Comparison of ENCODE assay signal across 8 cellular contexts in the genomic region with DNA sequence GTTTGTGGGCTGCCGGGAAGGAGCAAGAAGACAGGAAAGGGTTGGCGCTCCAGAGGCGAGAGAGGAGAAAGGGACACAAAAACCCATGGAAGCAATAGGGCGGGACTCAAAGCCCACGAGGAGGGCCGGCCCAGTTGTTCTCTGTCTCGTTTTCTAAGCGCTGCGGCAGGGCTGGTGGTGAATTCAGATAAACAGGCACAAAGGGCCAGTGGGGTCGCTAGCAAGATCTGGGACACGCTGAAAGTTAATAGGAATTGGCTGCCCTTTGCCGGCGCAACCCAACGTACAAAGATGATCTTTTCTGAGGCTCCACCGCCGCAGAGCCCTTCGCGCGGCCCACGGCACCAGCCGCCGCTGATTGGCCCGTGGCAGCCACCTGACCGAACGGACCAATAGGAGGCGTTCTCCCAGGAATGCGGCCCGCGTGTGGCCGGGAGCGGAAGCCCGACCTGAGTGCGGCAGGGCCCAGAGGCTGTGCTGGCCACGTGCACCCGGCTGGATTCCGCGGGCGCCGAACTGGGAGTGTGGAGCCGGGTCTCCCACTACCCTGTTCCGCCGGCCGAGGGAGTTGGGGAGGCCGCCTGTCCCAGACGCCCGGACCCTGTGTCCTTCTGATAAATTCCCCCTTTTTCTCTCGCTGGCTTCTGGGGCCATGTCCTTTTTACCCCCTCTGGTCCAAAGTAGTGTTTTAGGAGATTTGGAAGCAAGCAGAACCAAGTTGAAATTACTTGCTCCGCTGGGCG. TPM values are rescaled to one million over a fixed set of nuclear protein-coding genes. Genes with fewer than 3 reads are reported as not detected.
DNase-seq lines count a peak whose midpoint lies in the region; ATAC-seq and TF ChIP-seq lines count a peak whose summit lies in the region.

No MANE protein-coding gene starts in this region.

- H3K9ac ChIP-seq in adipocyte (ENCODE audit: low read length) = peak overlapping the region; percentile 77

- H3K36me3 ChIP-seq in adipocyte (ENCODE audit: control insufficient read depth, insufficient read depth, low read length, severe bottlenecking) = no peaks in the 10 kb centered on the region
- no peaks in the 10 kb centered on the region for H3K36me3 ChIP-seq in vagina

- peak; percentile 42 for DNase-seq in SK-MEL-5 (ENCODE audit: low read depth, low spot score)
- DNase-seq in adipocyte (ENCODE audit: low read depth) = peak; percentile 34
- DNase-seq in left ventricle myocardium superior = peak; percentile 93
- DNase-seq in sciatic nerve (ENCODE audit: low spot score) = peak; percentile 95
- no peak for DNase-seq in vagina (ENCODE audit: extremely low spot score in 2 of 2)

- peak; percentile 74 for ATAC-seq in GM18498 (IDR thresholded peaks at IDR 0.05; ENCODE audit: unreplicated experiment)
- peak; percentile 97 for ATAC-seq in left ventricle myocardium superior
- ATAC-seq in sciatic nerve = peak; percentile 99
- ATAC-seq in GM21576 (IDR thresholded peaks at IDR 0.05; ENCODE audit: unreplicated experiment) = no peak
- no peak for ATAC-seq in HG02870 (IDR thresholded peaks at IDR 0.05; ENCODE audit: unreplicated experiment)

- in situ Hi-C loops in SK-MEL-5 (cut with HindIII; ENCODE audit: low pct_unique_long_range_greater_than_20kb, low sequenced_read_pairs) = no loop called here

- peak in 1 of 3 experiments; percentile 34 for TF ChIP-seq CTCF in vagina (IDR thresholded peaks at IDR 0.05)

- intact Hi-C loops in left ventricle myocardium superior (cut with micrococcal nuclease) = no loop called here
- intact Hi-C loops in sciatic nerve (cut with DNase I) = no loop called here
- intact Hi-C loops in vagina (cut with DNase I) = loop anchor here (10.0 kb wide), 1 partner anchor 188 kb away; a partner anchor contains a TSS

- H3K27me3 ChIP-seq in adipocyte (replicated peaks; ENCODE audit: control insufficient read depth, insufficient read depth, low read length) = no peaks in the 10 kb centered on the region
- H3K27me3 ChIP-seq in vagina = no peaks in the 10 kb centered on the region

- H3K27ac ChIP-seq in vagina = peak overlapping the region; percentile 31

- H3K4me1 ChIP-seq in adipocyte (ENCODE audit: control insufficient read depth, insufficient read depth, low read length) = peaks cover 20% of the 10 kb centered on the region
- peaks cover 12% of the 10 kb centered on the region for H3K4me1 ChIP-seq in vagina

- H3K4me3 ChIP-seq in adipocyte (ENCODE audit: low read length) = peak overlapping the region; percentile 61
- peak overlapping the region; percentile 28 to 34 for H3K4me3 ChIP-seq in vagina

- H3K9me3 ChIP-seq in adipocyte (ENCODE audit: control insufficient read depth, low read length) (no peaks in the 10 kb centered on the region), vagina (no peaks in the 10 kb centered on the region)

- no peak for TF ChIP-seq POLR2A in vagina (IDR thresholded peaks at IDR 0.05)

RNA-seq across cellular contexts. Expression of a gene that starts 16.8 kb away (rescaled TPM):
- 21.9 and 23.5 TPM in 2 replicates for total RNA-seq in SK-MEL-5 (2014; rRNA removed; shearing (Covaris generic))
- 12.6 and 15.0 TPM in 2 replicates for polyA plus RNA-seq in SK-MEL-5 (2015; cell fraction: cytosol; rRNA removed)
- 12.1 and 17.0 TPM in 2 replicates for polyA plus RNA-seq in SK-MEL-5 (2015; cell fraction: nucleus; rRNA removed)
- 38.5 TPM for total RNA-seq in left ventricle myocardium superior
- 112 TPM for total RNA-seq in sciatic nerve
- total RNA-seq in vagina = 45.4 TPM

RNA-seq across cellular contexts. Expression of a gene that starts 30.1 kb away (rescaled TPM):
- 15.2 and 16.6 TPM in 2 replicates for total RNA-seq in SK-MEL-5 (2014; rRNA removed; shearing (Covaris generic))
- 25.7 and 28.6 TPM in 2 replicates for polyA plus RNA-seq in SK-MEL-5 (2015; cell fraction: cytosol; rRNA removed)
- 20.6 and 37.5 TPM in 2 replicates for polyA plus RNA-seq in SK-MEL-5 (2015; cell fraction: nucleus; rRNA removed)
- total RNA-seq in left ventricle myocardium superior (1.4 TPM), sciatic nerve (1.4 TPM), vagina (12.0 TPM)

Comparison
In these comparisons a context has a peak if more than half of its experiments do, and no peak if none do; other contexts are left out.
1. ATAC-seq: peak in GM18498 (single experiment), left ventricle myocardium superior (single experiment) and sciatic nerve (single experiment); none in GM21576 (single experiment) and HG02870 (single experiment).
2. DNase-seq: peak in SK-MEL-5 (single experiment), adipocyte (single experiment), left ventricle myocardium superior (single experiment) and sciatic nerve (single experiment); none in vagina (0 of 2).